Comparison of ENCODE assay signal across 13 cellular contexts in genomic region chr10:110833941-110834621, GRCh38. TPM values are rescaled to one million over a fixed set of nuclear protein-coding genes. Genes with fewer than 3 reads are reported as not detected.
A peak's percentile ranks its signal among the peaks of the same experiment; 100 is the strongest.
DNase-seq lines count a peak whose midpoint lies in the region; ATAC-seq and TF ChIP-seq lines count a peak whose summit lies in the region.
"Had no signal": no experiment of that assay in that cellular context is flagged by ENCODE, and none has a peak within 500 bp of the region (broad histone marks: within the 10 kb centered on the region; RNA-seq: fewer than 3 reads in every experiment).

No MANE protein-coding gene starts in this region.

- H3K27ac ChIP-seq in urinary bladder (ENCODE audit: low read depth) (peak overlapping the region; percentile 47), substantia nigra (ENCODE audit: low read depth, low read length, poor library complexity, severe bottlenecking) (no peak overlapping the region)
- H3K27ac ChIP-seq: colonic mucosa had no signal

- H3K36me3 Mint-ChIP-seq in neural crest cell (ENCODE audit: low read depth) = no peaks in the 10 kb centered on the region

- intact Hi-C loops in Right ventricle myocardium superior (cut with DNase I) = no loop called here
- intact Hi-C loops in Right ventricle myocardium inferior (cut with DNase I) = no loop called here

- H3K4me3 ChIP-seq in urinary bladder (ENCODE audit: low read depth, low read length) = no peak overlapping the region
- H3K4me3 ChIP-seq: colonic mucosa had no signal

- H3K27me3 Mint-ChIP-seq in neural crest cell (ENCODE audit: low read depth) = no peaks in the 10 kb centered on the region

- 75% methylated on average over 14 of the region's 14 CpGs for WGBS in urinary bladder

- TF ChIP-seq CTCF in neural crest cell (conservative IDR thresholded peaks at IDR 0.05) = no peak

- no peak overlapping the region for H3K4me3 Mint-ChIP-seq in neural crest cell
- H3K4me3 Mint-ChIP-seq: activated T-cell treated with anti-CD3 and anti-CD28 coated beads, Interleukin-2, amount 50 U/mL, for 4 hours had no signal

- ATAC-seq in Right ventricle myocardium superior (ENCODE audit: poor library complexity) = peak; percentile 5
- no peak for ATAC-seq in Right ventricle myocardium inferior
- ATAC-seq in esophagus mucosa = peak; percentile 91
- no peak for ATAC-seq in GM18873 (IDR thresholded peaks at IDR 0.05; ENCODE audit: low FRiP score, unreplicated experiment)

- DNase-seq in Right ventricle myocardium superior (no peak), Right ventricle myocardium inferior (ENCODE audit: missing footprints) (no peak), neural crest cell (ENCODE audit: low read depth, low spot score) (no peak), substantia nigra (lab: John Stamatoyannopoulos, UW) (no peak)
- DNase-seq in stimulated activated CD4-positive, alpha-beta T cell treated with anti-CD3 and anti-CD28 coated beads, Interleukin-4, amount 100 ng/mL, for 4 hours = no peak
- DNase-seq: activated T-cell treated with anti-CD3 and anti-CD28 coated beads, Interleukin-2, amount 50 U/mL, for 4 hours; foreskin melanocyte; NCI-H526 treated with DMSO at 0.1 percent for 48 hours; retina had no signal

- peak overlapping the region; percentile 57 for H3K27ac Mint-ChIP-seq in neural crest cell (ENCODE audit: unreplicated experiment)

- H3K4me1 ChIP-seq in urinary bladder (ENCODE audit: insufficient read depth) = peaks cover 2% of the 10 kb centered on the region
- H3K4me1 ChIP-seq: colonic mucosa had no signal

- peaks cover 46% of the 10 kb centered on the region for H3K4me1 Mint-ChIP-seq in neural crest cell

- no peaks in the 10 kb centered on the region for H3K9me3 Mint-ChIP-seq in neural crest cell
- H3K9me3 Mint-ChIP-seq: activated T-cell treated with anti-CD3 and anti-CD28 coated beads, Interleukin-2, amount 50 U/mL, for 4 hours had no signal

- H3K36me3 ChIP-seq in urinary bladder (ENCODE audit: insufficient read depth) = no peaks in the 10 kb centered on the region
- H3K36me3 ChIP-seq: colonic mucosa had no signal

RNA-seq across cellular contexts. Expression of gene PDCD4, which starts 37.6 kb away (rescaled TPM):
- total RNA-seq in Right ventricle myocardium superior (90.0 TPM), Right ventricle myocardium inferior (71.6 TPM), esophagus mucosa (144 TPM), neural crest cell (37.8 and 41.9 TPM in 2 replicates), urinary bladder (148 TPM)
- 81.0 TPM for polyA plus RNA-seq in urinary bladder

Comparison
In these comparisons a context has a peak if more than half of its experiments do, and no peak if none do; other contexts are left out.
1. ATAC-seq: peak in Right ventricle myocardium superior (single experiment) and esophagus mucosa (single experiment); none in Right ventricle myocardium inferior (single experiment) and GM18873 (single experiment).